15 cellular contexts compared by ENCODE assay signal in the genomic region with DNA sequence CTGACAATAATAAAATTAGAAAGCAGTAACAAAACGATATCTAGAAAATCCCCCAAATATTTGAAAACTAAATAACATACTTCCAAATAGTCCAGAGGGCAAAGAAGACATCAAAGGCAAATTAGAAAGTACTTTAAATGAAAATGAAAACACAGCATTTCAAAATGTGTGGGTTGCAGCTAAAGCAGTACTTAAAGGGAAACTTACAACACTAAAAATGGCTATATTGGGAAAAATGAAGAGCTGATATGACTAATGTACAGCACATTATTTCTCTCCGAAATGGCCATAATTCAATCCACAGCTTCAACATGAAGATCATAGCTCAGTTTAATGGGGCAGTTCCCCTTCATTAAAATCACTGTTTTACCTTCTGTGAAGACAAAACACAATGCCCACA.
DNase-seq lines count a peak whose midpoint lies in the region; ATAC-seq and TF ChIP-seq lines count a peak whose summit lies in the region.
"Had no signal": no experiment of that assay in that cellular context is flagged by ENCODE, and none has a peak within 500 bp of the region (broad histone marks: within the 10 kb centered on the region; RNA-seq: fewer than 3 reads in every experiment).

No MANE protein-coding gene starts in this region.

- H3K27ac Mint-ChIP-seq in activated CD8-positive, alpha-beta memory T cell treated with anti-CD3 and anti-CD28 coated beads, Interleukin-2, amount 10 ng/mL, durations not matched to agents 7 days and 5 days: peak overlapping the region; percentile 89
- peak overlapping the region; percentile 78 for H3K27ac Mint-ChIP-seq in activated naive CD8-positive, alpha-beta T cell treated with anti-CD3 and anti-CD28 coated beads, Interleukin-2, amount 50 U/mL, for 24 hours
- no peak overlapping the region for H3K27ac Mint-ChIP-seq in osteocyte (ENCODE audit: unreplicated experiment)
- H3K27ac Mint-ChIP-seq: GM23338, WTC11 had no signal

- no peaks in the 10 kb centered on the region for H3K9me3 Mint-ChIP-seq in activated CD8-positive, alpha-beta memory T cell treated with anti-CD3 and anti-CD28 coated beads, Interleukin-2, amount 10 ng/mL, durations not matched to agents 7 days and 5 days (ENCODE audit: low read depth)
- no peaks in the 10 kb centered on the region for H3K9me3 Mint-ChIP-seq in activated naive CD8-positive, alpha-beta T cell treated with anti-CD3 and anti-CD28 coated beads, Interleukin-2, amount 50 U/mL, for 24 hours
- no peaks in the 10 kb centered on the region for H3K9me3 Mint-ChIP-seq in osteocyte (ENCODE audit: unreplicated experiment)
- H3K9me3 Mint-ChIP-seq: GM23338, WTC11 had no signal

- H3K27me3 Mint-ChIP-seq in activated CD8-positive, alpha-beta memory T cell treated with anti-CD3 and anti-CD28 coated beads, Interleukin-2, amount 10 ng/mL, durations not matched to agents 7 days and 5 days: no peaks in the 10 kb centered on the region
- H3K27me3 Mint-ChIP-seq in activated naive CD8-positive, alpha-beta T cell treated with anti-CD3 and anti-CD28 coated beads, Interleukin-2, amount 50 U/mL, for 24 hours: no peaks in the 10 kb centered on the region
- H3K27me3 Mint-ChIP-seq in osteocyte (ENCODE audit: unreplicated experiment): no peaks in the 10 kb centered on the region

- no peak for DNase-seq in activated CD8-positive, alpha-beta memory T cell treated with anti-CD3 and anti-CD28 coated beads, Interleukin-2, amount 10 ng/mL, durations not matched to agents 7 days and 5 days
- DNase-seq in activated CD8-positive, alpha-beta memory T cell treated with anti-CD3 and anti-CD28 coated beads for 24 hours: no peak
- DNase-seq in activated naive CD8-positive, alpha-beta T cell treated with anti-CD3 and anti-CD28 coated beads, Interleukin-2, amount 50 U/mL, for 24 hours: no peak
- DNase-seq in stimulated activated naive CD8-positive, alpha-beta T cell treated with anti-CD3 and anti-CD28 coated beads, Interleukin-15, Interleukin-2, amounts not matched to agents 100 U/mL and 50 U/mL, for 24 hours: no peak
- DNase-seq in iPS-NIHi11 (ENCODE audit: low spot score): no peak
- no peak for DNase-seq in HPDE6-E6E7 (ENCODE audit: extremely low spot score)
- DNase-seq in osteocyte (ENCODE audit: extremely low spot score, unreplicated experiment): no peak
- DNase-seq: aorta, Kasumi-1, NCI-H1417 treated with DMSO at 0.1 percent for 48 hours, posterior cingulate gyrus, trophoblast cell had no signal

- H3K9me3 ChIP-seq in OCI-LY3 (ENCODE audit: insufficient read depth, low read length): no peaks in the 10 kb centered on the region

- H4K20me1 ChIP-seq in OCI-LY3 (ENCODE audit: insufficient read depth, low read length): no peaks in the 10 kb centered on the region

- 0 out of 2 replicates have a peak overlapping the region, but pooled peaks have one; percentile 3 for H3K27ac ChIP-seq in OCI-LY3 (ENCODE audit: low read length)

- no peak overlapping the region for H2AFZ ChIP-seq in OCI-LY3 (ENCODE audit: low read depth, low read length)
- H2AFZ ChIP-seq: GM23338 had no signal

- H3K4me3 ChIP-seq in OCI-LY3 (ENCODE audit: low read length): peak overlapping the region; percentile 50; the same call in 1 of the 2 replicates
- H3K4me3 ChIP-seq: GM23338 had no signal

- no peaks in the 10 kb centered on the region for H3K27me3 ChIP-seq in OCI-LY3 (ENCODE audit: low read depth, low read length)

- peaks cover 38% of the 10 kb centered on the region for H3K4me1 Mint-ChIP-seq in activated CD8-positive, alpha-beta memory T cell treated with anti-CD3 and anti-CD28 coated beads, Interleukin-2, amount 10 ng/mL, durations not matched to agents 7 days and 5 days
- peaks cover 49% of the 10 kb centered on the region for H3K4me1 Mint-ChIP-seq in activated naive CD8-positive, alpha-beta T cell treated with anti-CD3 and anti-CD28 coated beads, Interleukin-2, amount 50 U/mL, for 24 hours
- H3K4me1 Mint-ChIP-seq in osteocyte (ENCODE audit: unreplicated experiment): peaks cover 2% of the 10 kb centered on the region

- peak overlapping the region; percentile 69 for H3K4me3 Mint-ChIP-seq in activated CD8-positive, alpha-beta memory T cell treated with anti-CD3 and anti-CD28 coated beads, Interleukin-2, amount 10 ng/mL, durations not matched to agents 7 days and 5 days
- peak overlapping the region; percentile 68 for H3K4me3 Mint-ChIP-seq in activated naive CD8-positive, alpha-beta T cell treated with anti-CD3 and anti-CD28 coated beads, Interleukin-2, amount 50 U/mL, for 24 hours
- H3K4me3 Mint-ChIP-seq in osteocyte (ENCODE audit: unreplicated experiment): no peak overlapping the region
- H3K4me3 Mint-ChIP-seq: GM23338, WTC11 had no signal

- no peak overlapping the region for H3K9ac ChIP-seq in OCI-LY3 (ENCODE audit: low read length)

- CTCF ChIA-PET in activated CD8-positive, alpha-beta memory T cell treated with anti-CD3 and anti-CD28 coated beads, Interleukin-2, amount 10 ng/mL, durations not matched to agents 7 days and 5 days (lab: Charles Lee): interaction anchor here (0.9 to 2.7 kb wide), 6 partner anchors 9 to 399 kb away, joined by 3 to 9 read pairs (median 4); no protein-coding TSS in a partner anchor

- H3K36me3 Mint-ChIP-seq in activated CD8-positive, alpha-beta memory T cell treated with anti-CD3 and anti-CD28 coated beads, Interleukin-2, amount 10 ng/mL, durations not matched to agents 7 days and 5 days: peaks cover 53% of the 10 kb centered on the region
- H3K36me3 Mint-ChIP-seq in activated naive CD8-positive, alpha-beta T cell treated with anti-CD3 and anti-CD28 coated beads, Interleukin-2, amount 50 U/mL, for 24 hours (ENCODE audit: low read depth): peaks cover 58% of the 10 kb centered on the region
- H3K36me3 Mint-ChIP-seq in osteocyte (ENCODE audit: unreplicated experiment): peaks cover 69% of the 10 kb centered on the region

- peaks cover 11% of the 10 kb centered on the region for H3K4me1 ChIP-seq in OCI-LY3 (ENCODE audit: low read length)

- H3K79me2 ChIP-seq in OCI-LY3 (ENCODE audit: low read length): no peaks in the 10 kb centered on the region

- H3K36me3 ChIP-seq in OCI-LY3 (replicated peaks; ENCODE audit: low read depth, low read length): peaks cover 40% of the 10 kb centered on the region

- no peak for ATAC-seq in activated CD8-positive, alpha-beta memory T cell treated with anti-CD3 and anti-CD28 coated beads, Interleukin-2, amount 10 ng/mL, durations not matched to agents 7 days and 5 days
- ATAC-seq in activated naive CD8-positive, alpha-beta T cell treated with anti-CD3 and anti-CD28 coated beads, Interleukin-2, amount 50 U/mL, for 24 hours: peak; percentile 42
- peak; percentile 37 for ATAC-seq in stimulated activated naive CD8-positive, alpha-beta T cell treated with anti-CD3 and anti-CD28 coated beads, Interleukin-15, Interleukin-2, amounts not matched to agents 100 U/mL and 50 U/mL, for 24 hours
- ATAC-seq: GM23338, WTC11 had no signal

- TF ChIP-seq CTCF in OCI-LY3 (IDR thresholded peaks at IDR 0.05; ENCODE audit: low read depth, low read length): no peak
- no peak for TF ChIP-seq CTCF in osteocyte (IDR thresholded peaks at IDR 0.05)

- H3K4me2 ChIP-seq in OCI-LY3 (ENCODE audit: low read length): peak overlapping the region; percentile 64
- H3K4me2 ChIP-seq: GM23338 had no signal
